In genomic region chr3:21795152-21795837, GRCh38 we compare ENCODE assay signal across 1 cellular context.
TF ChIP-seq lines count a peak whose summit lies in the region.

No MANE protein-coding gene starts in this region.

TF ChIP-seq in GM23338, 12 proteins besides CTCF, POLR2A, EP300 and RAD21 (continued from another document):
- TF ChIP-seq, protein P1, sequence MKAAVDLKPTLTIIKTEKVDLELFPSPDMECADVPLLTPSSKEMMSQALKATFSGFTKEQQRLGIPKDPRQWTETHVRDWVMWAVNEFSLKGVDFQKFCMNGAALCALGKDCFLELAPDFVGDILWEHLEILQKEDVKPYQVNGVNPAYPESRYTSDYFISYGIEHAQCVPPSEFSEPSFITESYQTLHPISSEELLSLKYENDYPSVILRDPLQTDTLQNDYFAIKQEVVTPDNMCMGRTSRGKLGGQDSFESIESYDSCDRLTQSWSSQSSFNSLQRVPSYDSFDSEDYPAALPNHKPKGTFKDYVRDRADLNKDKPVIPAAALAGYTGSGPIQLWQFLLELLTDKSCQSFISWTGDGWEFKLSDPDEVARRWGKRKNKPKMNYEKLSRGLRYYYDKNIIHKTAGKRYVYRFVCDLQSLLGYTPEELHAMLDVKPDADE (IDR thresholded peaks at IDR 0.05), result no peak
TF ChIP-seq in GM23338: peak in this region for 0.
